Comparison of ENCODE assay signal across 10 cellular contexts in the genomic region with DNA sequence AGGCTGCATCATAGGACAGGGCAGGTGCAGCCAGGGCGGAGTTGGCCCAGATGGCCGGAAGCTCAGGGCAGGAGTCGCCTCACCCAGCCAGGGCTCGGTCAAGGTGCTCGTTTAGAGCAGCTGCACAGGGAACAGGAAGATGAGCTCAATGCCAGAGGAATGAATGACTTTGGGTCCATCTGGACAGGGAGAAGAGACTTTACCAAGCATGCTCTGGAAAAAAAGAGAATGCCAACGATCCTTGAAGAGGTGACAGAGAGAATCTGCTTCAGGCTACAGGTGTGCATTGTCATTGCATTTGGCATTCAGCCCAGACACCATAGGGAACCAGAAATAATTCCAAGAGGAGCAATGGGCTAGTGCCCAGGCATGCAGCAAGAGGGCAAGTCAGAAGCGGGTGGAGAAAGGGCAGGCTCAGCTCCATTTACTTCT. TPM values are rescaled to one million over a fixed set of nuclear protein-coding genes. Genes with fewer than 3 reads are reported as not detected.
A peak's percentile ranks its signal among the peaks of the same experiment; 100 is the strongest.
DNase-seq lines count a peak whose midpoint lies in the region; FAIRE-seq and TF ChIP-seq lines count a peak whose summit lies in the region.
"Had no signal": no experiment of that assay in that cellular context is flagged by ENCODE, and none has a peak within 500 bp of the region (broad histone marks: within the 10 kb centered on the region; RNA-seq: fewer than 3 reads in every experiment).

No MANE protein-coding gene starts in this region.

- peaks cover 26% of the 10 kb centered on the region for H3K27me3 Mint-ChIP-seq in activated T-helper 2 cell treated with anti-CD3 and anti-CD28 coated beads, Interferon-gamma antibody, Interleukin-2, Interleukin-4, amounts not matched to agents 10 μg/mL and 5 μg/mL and 100 μg/mL, durations not matched to agents 14 hours and 24 hours and 36 hours (ENCODE audit: low read depth)

- CTCF ChIA-PET in H1 (lab: Charles Lee; ENCODE audit: partially characterized antibody) = interaction anchor here (0.7 to 3.7 kb wide), 21 partner anchors 9 to 156 kb away, joined by 3 to 33 read pairs (median 5); no protein-coding TSS in a partner anchor

- H3K4me1 Mint-ChIP-seq in activated T-helper 2 cell treated with anti-CD3 and anti-CD28 coated beads, Interferon-gamma antibody, Interleukin-2, Interleukin-4, amounts not matched to agents 10 μg/mL and 5 μg/mL and 100 μg/mL, durations not matched to agents 14 hours and 24 hours and 36 hours (ENCODE audit: low read depth) = no peaks in the 10 kb centered on the region

- H3K4me3 ChIP-seq in H1 (ENCODE audit: extremely low read depth in 1 of 4, insufficient read depth in 2 of 4, low read depth in 3 of 4, low read length in 4 of 4) = no peak overlapping the region
- H3K4me3 ChIP-seq in thyroid gland (replicated peaks in 1 of 3) = no peak overlapping the region
- H3K4me3 ChIP-seq: cardiac muscle cell had no signal

- no peak overlapping the region for H4K91ac ChIP-seq in H1 (replicated peaks; ENCODE audit: insufficient read length, low read length)

- H3K23me2 ChIP-seq in H1 (ENCODE audit: low read depth, low read length) = no peaks in the 10 kb centered on the region

- H3K27ac ChIP-seq in H1 (ENCODE audit: low read depth, low read length) = no peak overlapping the region
- peak overlapping the region in 2 of 3 donors; percentile 42 to 53 for H3K27ac ChIP-seq in thyroid gland
- H3K27ac ChIP-seq: cardiac muscle cell had no signal

- H3K4me3 Mint-ChIP-seq in activated T-helper 2 cell treated with anti-CD3 and anti-CD28 coated beads, Interferon-gamma antibody, Interleukin-2, Interleukin-4, amounts not matched to agents 10 μg/mL and 5 μg/mL and 100 μg/mL, durations not matched to agents 14 hours and 24 hours and 36 hours (ENCODE audit: low read depth) = no peak overlapping the region
- H3K4me3 Mint-ChIP-seq: nephron progenitor cell had no signal

- POLR2A ChIA-PET in H1 (lab: Charles Lee; ENCODE audit: partially characterized antibody) = interaction anchor here (1.1 to 2.7 kb wide), 2 partner anchors 14 to 49 kb away, joined by 4 to 8 read pairs; no protein-coding TSS in a partner anchor

- H3K4me1 ChIP-seq in H1 (replicated peaks in 1 of 4; ENCODE audit: control insufficient read depth in 3 of 4, insufficient read depth in 4 of 4, low read length in 3 of 4) (no peaks in the 10 kb centered on the region), thyroid gland (peaks cover 9 to 10% of the 10 kb centered on the region in 2 donors)

- no peak for FAIRE-seq in H1 (lab: Jason Lieb, UNC)

- TF ChIP-seq CTCF in H1 (IDR thresholded peaks at IDR 0.05; ENCODE audit: control extremely low read depth in 1 of 3, insufficient read depth in 1 of 3, low read depth in 1 of 3, low read length in 3 of 3) = no peak
- TF ChIP-seq CTCF in thyroid gland (IDR thresholded peaks at IDR 0.05) = no peak

- no peaks in the 10 kb centered on the region for H3K9me3 Mint-ChIP-seq in activated T-helper 2 cell treated with anti-CD3 and anti-CD28 coated beads, Interferon-gamma antibody, Interleukin-2, Interleukin-4, amounts not matched to agents 10 μg/mL and 5 μg/mL and 100 μg/mL, durations not matched to agents 14 hours and 24 hours and 36 hours

- no peak overlapping the region for H4K5ac ChIP-seq in H1 (ENCODE audit: insufficient read length, low read depth, low read length)

- TF ChIP-seq RAD21 in H1 (IDR thresholded peaks at IDR 0.05 in 1 of 2, conservative IDR thresholded peaks at IDR 0.05 in 1 of 2; ENCODE audit: low read depth in 2 of 2, low read length in 2 of 2) = no peak

- no peak overlapping the region for H3K18ac ChIP-seq in H1 (ENCODE audit: extremely low read depth, low read length)

- peaks cover 0 to 1% (median 0%) of the 10 kb centered on the region in 4 experiments; a peak in 2 of 7 replicates for H3K27me3 ChIP-seq in H1 (replicated peaks in 1 of 4; ENCODE audit: control insufficient read depth in 3 of 4, extremely low read depth in 1 of 4, insufficient read depth in 3 of 4, low read length in 3 of 4)
- no peaks in the 10 kb centered on the region for H3K27me3 ChIP-seq in thyroid gland
- H3K27me3 ChIP-seq: cardiac muscle cell had no signal

- no peak overlapping the region for H3K56ac ChIP-seq in H1 (replicated peaks; ENCODE audit: insufficient read length, low read depth, low read length)

- DNase-seq in NCI-H1092 treated with DMSO at 0.1 percent for 48 hours (lab: John Stamatoyannopoulos, UW) (peak; percentile 91), NCI-H524 (lab: John Stamatoyannopoulos, UW) (peak; percentile 90 to 91), H1 (ENCODE audit: low read depth in 1 of 2, low spot score in 2 of 2) (no peak), thyroid gland (peak; percentile 69 to 78), GM03348 (ENCODE audit: low spot score) (no peak), posterior vena cava (ENCODE audit: low spot score) (no peak)
- DNase-seq in activated T-helper 2 cell treated with anti-CD3 and anti-CD28 coated beads, Interferon-gamma antibody, Interleukin-2, Interleukin-4, amounts not matched to agents 10 μg/mL and 5 μg/mL and 100 μg/mL, durations not matched to agents 14 hours and 24 hours and 36 hours (ENCODE audit: low spot score) = no peak
- DNase-seq: activated CD8-positive, alpha-beta memory T cell treated with anti-CD3 and anti-CD28 coated beads for 24 hours; nephron progenitor cell had no signal

- H3K36me3 ChIP-seq in H1 (ENCODE audit: control insufficient read depth in 2 of 4, insufficient read depth in 4 of 4, low read length in 3 of 4) (no peaks in the 10 kb centered on the region), thyroid gland (no peaks in the 10 kb centered on the region)
- H3K36me3 ChIP-seq: cardiac muscle cell had no signal

- no peak overlapping the region for H3K23ac ChIP-seq in H1 (ENCODE audit: insufficient read length)

- 77% methylated on average over 5 of the region's 7 CpGs; no CpG with 5 or more reads in 1 of the 2 experiments for WGBS in H1 (ENCODE audit: extremely low coverage in 1 of 2, insufficient coverage in 1 of 2, insufficient read length in 1 of 2, insufficient replicate concordance in 2 of 2, low coverage in 1 of 2, low lambda C conversion rate in 2 of 2, missing lambda C conversion rate in 1 of 2), 2 experiments
- WGBS in thyroid gland, 2 donors = 23 to 25% methylated on average over 7 of the region's 7 CpGs

- TF ChIP-seq EP300 in H1 (IDR thresholded peaks at IDR 0.05; ENCODE audit: borderline replicate concordance in 1 of 2, low read depth in 2 of 2, low read length in 2 of 2) = no peak

- no peak overlapping the region for H2BK5ac ChIP-seq in H1 (ENCODE audit: low read depth, low read length)

- no peak overlapping the region for H2BK15ac ChIP-seq in H1 (ENCODE audit: low read length)

- H3K27ac Mint-ChIP-seq in activated T-helper 2 cell treated with anti-CD3 and anti-CD28 coated beads, Interferon-gamma antibody, Interleukin-2, Interleukin-4, amounts not matched to agents 10 μg/mL and 5 μg/mL and 100 μg/mL, durations not matched to agents 14 hours and 24 hours and 36 hours = no peak overlapping the region
- H3K27ac Mint-ChIP-seq: nephron progenitor cell had no signal

- H2AFZ ChIP-seq in H1 (ENCODE audit: low read length) = 0 out of 2 replicates have a peak overlapping the region, but pooled peaks have one; percentile 47

- no peak overlapping the region for H2BK120ac ChIP-seq in H1 (replicated peaks; ENCODE audit: low read depth, low read length)

- H2BK20ac ChIP-seq in H1 (ENCODE audit: low read length) = no peak overlapping the region

- no peaks in the 10 kb centered on the region for H4K20me1 ChIP-seq in H1 (replicated peaks in 1 of 2; ENCODE audit: control insufficient read depth in 1 of 2, insufficient read depth in 2 of 2, low read length in 2 of 2)

- no peaks in the 10 kb centered on the region for H3K9me3 ChIP-seq in H1 (ENCODE audit: insufficient read depth in 2 of 2, low read depth in 1 of 2, low read length in 1 of 2)
- H3K9me3 ChIP-seq in thyroid gland = no peaks in the 10 kb centered on the region

- no peak overlapping the region for H2BK12ac ChIP-seq in H1 (ENCODE audit: low read depth, low read length)

- H3K14ac ChIP-seq in H1 (ENCODE audit: insufficient read length) = no peak overlapping the region

- intact Hi-C loops in thyroid gland (cut with DNase I) (no loop called here), posterior vena cava (cut with DNase I) (loop anchor here in 1 of 2 donors (10.0 kb wide), 2 partner anchors 55 to 145 kb away; a partner anchor contains a TSS)
- intact Hi-C loops in activated T-helper 2 cell treated with anti-CD3 and anti-CD28 coated beads, Interferon-gamma antibody, Interleukin-2, Interleukin-4, amounts not matched to agents 10 μg/mL and 5 μg/mL and 100 μg/mL, durations not matched to agents 14 hours and 24 hours and 36 hours (cut with micrococcal nuclease) = no loop called here

- H3K79me1 ChIP-seq in H1 (ENCODE audit: low read depth, low read length) = no peaks in the 10 kb centered on the region

- no peak overlapping the region for H3K9ac ChIP-seq in H1 (replicated peaks in 1 of 4; ENCODE audit: extremely low read depth in 1 of 4, low read depth in 3 of 4, low read length in 3 of 4)

- H3K4me2 ChIP-seq in H1 (ENCODE audit: insufficient read depth in 1 of 2, low read depth in 2 of 2, low read length in 2 of 2) = no peak overlapping the region

- H2AK5ac ChIP-seq in H1 (ENCODE audit: low read depth, low read length) = no peak overlapping the region

- H3K36me3 Mint-ChIP-seq in activated T-helper 2 cell treated with anti-CD3 and anti-CD28 coated beads, Interferon-gamma antibody, Interleukin-2, Interleukin-4, amounts not matched to agents 10 μg/mL and 5 μg/mL and 100 μg/mL, durations not matched to agents 14 hours and 24 hours and 36 hours (ENCODE audit: low read depth) = no peaks in the 10 kb centered on the region

- no peak overlapping the region for H3K4ac ChIP-seq in H1 (replicated peaks; ENCODE audit: insufficient read length, low read depth, low read length)

- no peaks in the 10 kb centered on the region for H3K79me2 ChIP-seq in H1 (ENCODE audit: control insufficient read depth in 1 of 2, insufficient read depth in 2 of 2, low read length in 2 of 2)

- no peak overlapping the region for H4K8ac ChIP-seq in H1 (ENCODE audit: extremely low read depth, insufficient read depth, low read length)

- TF ChIP-seq POLR2A in H1 (IDR thresholded peaks at IDR 0.05; ENCODE audit: control extremely low read depth in 1 of 2, low read depth in 2 of 2, low read length in 2 of 2) (no peak), thyroid gland (IDR thresholded peaks at IDR 0.05) (no peak)

RNA-seq across cellular contexts. Expression of a gene that starts 6.7 kb away (rescaled TPM):
- 5.5 and 6.1 TPM in 2 replicates for total RNA-seq in H1 (2021; fragmentation: NEBNext Ultra II Directional; extraction: Animal tissue kit (Norgen Biotek cat#: 25700))
- 3.1 and 3.8 TPM in 2 replicates for polyA plus RNA-seq in H1 (2011; rRNA removed)
- polyA plus RNA-seq in H1 (2011; cell fraction: cytosol; rRNA removed) = 6.2 TPM
- 21.1 TPM for polyA plus RNA-seq in H1 (2011; cell fraction: nucleus; rRNA removed)
- 6.1 to 7.7 TPM (median 7.3 TPM) in 4 replicates for polyA plus RNA-seq in H1 (2012, experiment 1 of 2)
- 1.8 TPM for polyA plus RNA-seq in H1 (2012, experiment 2 of 2)
- polyA plus RNA-seq in H1 (2013, experiment 1 of 2) = 5.1 TPM
- 5.1 TPM for polyA plus RNA-seq in H1 (2013, experiment 2 of 2)
- 5.6 and 6.1 TPM in 2 replicates for polyA minus RNA-seq in H1 (2011; rRNA and poly(A)+ RNA removed)
- polyA minus RNA-seq in H1 (2011; cell fraction: cytosol; rRNA and poly(A)+ RNA removed) = 5.9 TPM
- polyA minus RNA-seq in H1 (2011; cell fraction: nucleus; rRNA and poly(A)+ RNA removed) = 9.3 TPM
- total RNA-seq in thyroid gland = 10 to 100 TPM in 3 of 4 donors, 1 to 10 TPM in 1; 7.1 to 20.5 (median 15.4) TPM
- 0.14 and 0.21 TPM in 2 replicates for total RNA-seq in activated T-helper 2 cell treated with anti-CD3 and anti-CD28 coated beads, Interferon-gamma antibody, Interleukin-2, Interleukin-4, amounts not matched to agents 10 μg/mL and 5 μg/mL and 100 μg/mL, durations not matched to agents 14 hours and 24 hours and 36 hours
- 10 to 100 TPM in 1 of 2 donors, 1 to 10 TPM in 1; 8.5 to 10.2 TPM for total RNA-seq in posterior vena cava

RNA-seq across cellular contexts. Expression of a gene that starts 7.3 kb away (rescaled TPM):
- not detected in 2 replicates for total RNA-seq in H1 (2021; fragmentation: NEBNext Ultra II Directional; extraction: Animal tissue kit (Norgen Biotek cat#: 25700))
- 0.06 and 0.14 TPM in 2 replicates for polyA plus RNA-seq in H1 (2011; rRNA removed)
- 0.13 TPM for polyA plus RNA-seq in H1 (2011; cell fraction: cytosol; rRNA removed)
- polyA plus RNA-seq in H1 (2011; cell fraction: nucleus; rRNA removed) = not detected
- 0.11 TPM in 1 of 4 replicates, not detected in the others for polyA plus RNA-seq in H1 (2012, experiment 1 of 2)
- not detected for polyA plus RNA-seq in H1 (2012, experiment 2 of 2)
- 0.02 TPM for polyA plus RNA-seq in H1 (2013, experiment 1 of 2)
- 0.02 TPM for polyA plus RNA-seq in H1 (2013, experiment 2 of 2)
- polyA minus RNA-seq in H1 (2011; rRNA and poly(A)+ RNA removed) = 0.17 TPM in 1 of 2 replicates, not detected in the other
- not detected for polyA minus RNA-seq in H1 (2011; cell fraction: cytosol; rRNA and poly(A)+ RNA removed)
- not detected for polyA minus RNA-seq in H1 (2011; cell fraction: nucleus; rRNA and poly(A)+ RNA removed)
- total RNA-seq in thyroid gland (10 to 100 TPM in 1 of 4 donors, 1 to 10 TPM in 3; 1.5 to 22.5 (median 2.2) TPM), posterior vena cava (1 to 10 TPM; 3.5 to 5.1 TPM)
- not detected in 2 replicates for total RNA-seq in activated T-helper 2 cell treated with anti-CD3 and anti-CD28 coated beads, Interferon-gamma antibody, Interleukin-2, Interleukin-4, amounts not matched to agents 10 μg/mL and 5 μg/mL and 100 μg/mL, durations not matched to agents 14 hours and 24 hours and 36 hours
- total RNA-seq: cardiac muscle cell had no signal
- polyA plus RNA-seq: cardiac muscle cell had no signal

RNA-seq across cellular contexts. Expression of a gene that starts 59.5 kb away (rescaled TPM):
- 0.07 TPM in 1 of 2 replicates, not detected in the other for total RNA-seq in H1 (2021; fragmentation: NEBNext Ultra II Directional; extraction: Animal tissue kit (Norgen Biotek cat#: 25700))
- 0.02 and 0.03 TPM in 2 replicates for polyA plus RNA-seq in H1 (2011; rRNA removed)
- 0.03 TPM for polyA plus RNA-seq in H1 (2011; cell fraction: cytosol; rRNA removed)
- 0.03 TPM for polyA plus RNA-seq in H1 (2011; cell fraction: nucleus; rRNA removed)
- polyA plus RNA-seq in H1 (2012, experiment 1 of 2) = 0.04 TPM in 2 of 4 replicates, not detected in the others
- not detected for polyA plus RNA-seq in H1 (2012, experiment 2 of 2)
- 0.08 TPM for polyA plus RNA-seq in H1 (2013, experiment 1 of 2)
- 0.04 TPM for polyA plus RNA-seq in H1 (2013, experiment 2 of 2)
- 0.09 and 0.15 TPM in 2 replicates for polyA minus RNA-seq in H1 (2011; rRNA and poly(A)+ RNA removed)
- not detected for polyA minus RNA-seq in H1 (2011; cell fraction: cytosol; rRNA and poly(A)+ RNA removed)
- polyA minus RNA-seq in H1 (2011; cell fraction: nucleus; rRNA and poly(A)+ RNA removed) = not detected
- under 1 TPM in 1 of 4 donors, not detected in 3; 0.13 TPM for total RNA-seq in thyroid gland
- total RNA-seq in activated T-helper 2 cell treated with anti-CD3 and anti-CD28 coated beads, Interferon-gamma antibody, Interleukin-2, Interleukin-4, amounts not matched to agents 10 μg/mL and 5 μg/mL and 100 μg/mL, durations not matched to agents 14 hours and 24 hours and 36 hours = not detected in 2 replicates
- not detected for total RNA-seq in posterior vena cava
- total RNA-seq: cardiac muscle cell had no signal
- polyA plus RNA-seq: cardiac muscle cell had no signal

Comparison
In these comparisons a context has a peak if more than half of its experiments do, and no peak if none do; other contexts are left out.
1. DNase-seq: peak in NCI-H1092 treated with DMSO at 0.1 percent for 48 hours (single experiment), NCI-H524 (2 of 2) and thyroid gland (2 of 2); none in H1 (0 of 2), activated T-helper 2 cell treated with anti-CD3 and anti-CD28 coated beads, Interferon-gamma antibody, Interleukin-2, Interleukin-4, amounts not matched to agents 10 μg/mL and 5 μg/mL and 100 μg/mL, durations not matched to agents 14 hours and 24 hours and 36 hours (single experiment), GM03348 (single experiment) and posterior vena cava (single experiment).